13 cellular contexts compared by ENCODE assay signal in genomic region chr14:102822311-102822863, GRCh38.
DNase-seq lines count a peak whose midpoint lies in the region; FAIRE-seq lines count a peak whose summit lies in the region.
"Had no signal": no experiment of that assay in that cellular context is flagged by ENCODE, and none has a peak within 500 bp of the region (broad histone marks: within the 10 kb centered on the region; RNA-seq: fewer than 3 reads in every experiment).

No MANE protein-coding gene starts in this region.

- H3K4me3 Mint-ChIP-seq in T-helper 1 cell treated with Interleukin-12 subunit alpha and Interleukin-12 subunit beta and Interleukin-4 antibody, amounts not matched to agents 30 μg/mL and 1 μg/mL, for 36 hours: peak overlapping the region; percentile 10
- peak overlapping the region; percentile 31 for H3K4me3 Mint-ChIP-seq in activated naive CD8-positive, alpha-beta T cell
- H3K4me3 Mint-ChIP-seq: activated naive CD8-positive, alpha-beta T cell treated with anti-CD3 and anti-CD28 coated beads, Interleukin-2, amount 10 ng/mL, durations not matched to agents 7 days and 5 days; CD14-positive monocyte had no signal

- peak; percentile 63 for FAIRE-seq in GM18507 (lab: Jason Lieb, UNC)

- peaks cover 26% of the 10 kb centered on the region for H3K36me3 Mint-ChIP-seq in T-helper 1 cell treated with Interleukin-12 subunit alpha and Interleukin-12 subunit beta and Interleukin-4 antibody, amounts not matched to agents 30 μg/mL and 1 μg/mL, for 36 hours (ENCODE audit: low read depth)
- peaks cover 8% of the 10 kb centered on the region for H3K36me3 Mint-ChIP-seq in activated naive CD8-positive, alpha-beta T cell

- H3K27me3 Mint-ChIP-seq in T-helper 1 cell treated with Interleukin-12 subunit alpha and Interleukin-12 subunit beta and Interleukin-4 antibody, amounts not matched to agents 30 μg/mL and 1 μg/mL, for 36 hours (ENCODE audit: low read depth): no peaks in the 10 kb centered on the region
- H3K27me3 Mint-ChIP-seq in activated naive CD8-positive, alpha-beta T cell: no peaks in the 10 kb centered on the region
- H3K27me3 Mint-ChIP-seq: activated naive CD8-positive, alpha-beta T cell treated with anti-CD3 and anti-CD28 coated beads, Interleukin-2, amount 10 ng/mL, durations not matched to agents 7 days and 5 days had no signal

- H3K27ac Mint-ChIP-seq in T-helper 1 cell treated with Interleukin-12 subunit alpha and Interleukin-12 subunit beta and Interleukin-4 antibody, amounts not matched to agents 30 μg/mL and 1 μg/mL, for 36 hours: peak overlapping the region; percentile 33
- H3K27ac Mint-ChIP-seq in activated naive CD8-positive, alpha-beta T cell: peak overlapping the region; percentile 84
- H3K27ac Mint-ChIP-seq: activated naive CD8-positive, alpha-beta T cell treated with anti-CD3 and anti-CD28 coated beads, Interleukin-2, amount 10 ng/mL, durations not matched to agents 7 days and 5 days had no signal

- no peaks in the 10 kb centered on the region for H3K9me3 Mint-ChIP-seq in T-helper 1 cell treated with Interleukin-12 subunit alpha and Interleukin-12 subunit beta and Interleukin-4 antibody, amounts not matched to agents 30 μg/mL and 1 μg/mL, for 36 hours
- no peaks in the 10 kb centered on the region for H3K9me3 Mint-ChIP-seq in activated naive CD8-positive, alpha-beta T cell (ENCODE audit: low read depth)
- H3K9me3 Mint-ChIP-seq: activated naive CD8-positive, alpha-beta T cell treated with anti-CD3 and anti-CD28 coated beads, Interleukin-2, amount 10 ng/mL, durations not matched to agents 7 days and 5 days; CD14-positive monocyte had no signal

- H3K4me1 Mint-ChIP-seq in T-helper 1 cell treated with Interleukin-12 subunit alpha and Interleukin-12 subunit beta and Interleukin-4 antibody, amounts not matched to agents 30 μg/mL and 1 μg/mL, for 36 hours (ENCODE audit: low read depth): peaks cover 66% of the 10 kb centered on the region
- H3K4me1 Mint-ChIP-seq in activated naive CD8-positive, alpha-beta T cell (ENCODE audit: low read depth): peaks cover 70% of the 10 kb centered on the region

- DNase-seq in GM18507 (ENCODE audit: extremely low spot score, insufficient read length, low read depth) (no peak), NCI-H2171 treated with DMSO at 0.1 percent for 48 hours (lab: John Stamatoyannopoulos, UW) (no peak), NCI-H1436 (lab: John Stamatoyannopoulos, UW) (no peak), NCI-H146 treated with DMSO at 0.1 percent for 48 hours (lab: John Stamatoyannopoulos, UW; ENCODE audit: unreplicated experiment) (no peak)
- DNase-seq in stimulated activated CD4-positive, alpha-beta T cell treated with anti-CD3 and anti-CD28 coated beads, TNF-alpha, amount 100 ng/mL, for 24 hours (ENCODE audit: low read depth in 3 of 3): peak in 2 of 3 experiments; percentile 50 to 66
- DNase-seq: activated naive CD8-positive, alpha-beta T cell treated with anti-CD3 and anti-CD28 coated beads, Interleukin-2, amount 10 ng/mL, durations not matched to agents 7 days and 5 days; caudate nucleus; head of caudate nucleus; NCI-H1417; NCI-H510A treated with DMSO at 0.1 percent for 48 hours had no signal

Comparison
In these comparisons a context has a peak if more than half of its experiments do, and no peak if none do; other contexts are left out.
1. DNase-seq: peak in stimulated activated CD4-positive, alpha-beta T cell treated with anti-CD3 and anti-CD28 coated beads, TNF-alpha, amount 100 ng/mL, for 24 hours (2 of 3); none in GM18507 (single experiment), NCI-H2171 treated with DMSO at 0.1 percent for 48 hours (single experiment), NCI-H1436 (single experiment) and NCI-H146 treated with DMSO at 0.1 percent for 48 hours (single experiment).